8 cellular contexts compared by ENCODE assay signal in genomic region chr5:160506006-160507004, GRCh38.
A peak's percentile ranks its signal among the peaks of the same experiment; 100 is the strongest.
DNase-seq lines count a peak whose midpoint lies in the region; ATAC-seq and TF ChIP-seq lines count a peak whose summit lies in the region.

No MANE protein-coding gene starts in this region.

- H3K4me3 ChIP-seq in DND-41 (ENCODE audit: low read depth in 1 of 2, low read length in 2 of 2) (no peak overlapping the region; a peak in 1 of 4 replicates), fibroblast of the aortic adventitia (ENCODE audit: low read depth, low read length) (no peak overlapping the region), smooth muscle cell (no peak overlapping the region)

- peak overlapping the region; percentile 70 for H3K27ac ChIP-seq in DND-41 (ENCODE audit: low read length)
- H3K27ac ChIP-seq in smooth muscle cell (ENCODE audit: low read depth), result peak overlapping the region; percentile 85

- H4K20me1 ChIP-seq in DND-41 (ENCODE audit: insufficient read depth, low read length), result no peaks in the 10 kb centered on the region
- H4K20me1 ChIP-seq in smooth muscle cell (ENCODE audit: low read depth), result no peaks in the 10 kb centered on the region

- no peaks in the 10 kb centered on the region for H3K36me3 ChIP-seq in DND-41 (ENCODE audit: insufficient read depth, low read length)
- no peaks in the 10 kb centered on the region for H3K36me3 ChIP-seq in smooth muscle cell (ENCODE audit: low read depth)

- H3K27me3 ChIP-seq in DND-41 (ENCODE audit: insufficient read depth, low read length, poor library complexity), result no peaks in the 10 kb centered on the region
- no peaks in the 10 kb centered on the region for H3K27me3 ChIP-seq in smooth muscle cell (ENCODE audit: low read depth)

- no peak for TF ChIP-seq CTCF in DND-41 (IDR thresholded peaks at IDR 0.05; ENCODE audit: borderline replicate concordance, extremely low read depth, low read length, poor library complexity, severe bottlenecking)
- no peak for TF ChIP-seq CTCF in fibroblast of the aortic adventitia (IDR thresholded peaks at IDR 0.05; ENCODE audit: insufficient read depth, low read length)
- no peak for TF ChIP-seq CTCF in smooth muscle cell (IDR thresholded peaks at IDR 0.05; ENCODE audit: borderline replicate concordance, insufficient read depth, poor library complexity, severe bottlenecking)

- H3K79me2 ChIP-seq in DND-41 (ENCODE audit: insufficient read depth, low read length) (no peaks in the 10 kb centered on the region), smooth muscle cell (ENCODE audit: low read depth) (no peaks in the 10 kb centered on the region)

- peak overlapping the region; percentile 69 for H2AFZ ChIP-seq in DND-41 (ENCODE audit: low read depth, low read length)
- H2AFZ ChIP-seq in smooth muscle cell (ENCODE audit: low read depth), result peak overlapping the region; percentile 81

- 81% methylated on average over 18 of the region's 18 CpGs for WGBS in smooth muscle cell (ENCODE audit: low lambda C conversion rate)

- H3F3A ChIP-seq in smooth muscle cell (ENCODE audit: low read depth), result peaks cover 7% of the 10 kb centered on the region

- peak overlapping the region; percentile 28 for H3K9ac ChIP-seq in DND-41 (ENCODE audit: low read depth, low read length)
- H3K9ac ChIP-seq in smooth muscle cell (ENCODE audit: low read depth), result no peak overlapping the region

- ATAC-seq in DND-41 (ENCODE audit: insufficient read depth, low read depth) (peak; percentile 86), GM21360 (IDR thresholded peaks at IDR 0.05; ENCODE audit: unreplicated experiment) (peak; percentile 59), HG03558 (IDR thresholded peaks at IDR 0.05; ENCODE audit: extremely low read depth, unreplicated experiment) (peak; percentile 67)

- DNase-seq in DND-41 (peak; percentile 81), fibroblast of the aortic adventitia (ENCODE audit: low read depth) (peak; percentile 64), smooth muscle cell (lab: John Stamatoyannopoulos, UW; ENCODE audit: unreplicated experiment) (no peak), SK-N-DZ (ENCODE audit: low spot score) (no peak), NCI-H1436 (lab: John Stamatoyannopoulos, UW) (no peak)
- peak; percentile 60 for DNase-seq in activated CD8-positive, alpha-beta memory T cell treated with anti-CD3 and anti-CD28 coated beads, Interleukin-2, amount 50 U/mL, for 4 hours

- H3K4me2 ChIP-seq in DND-41 (ENCODE audit: insufficient read depth, low read length), result peak overlapping the region; percentile 35
- H3K4me2 ChIP-seq in smooth muscle cell, result no peak overlapping the region

- H3K4me1 ChIP-seq in DND-41 (ENCODE audit: insufficient read depth, low read length) (peaks cover 58% of the 10 kb centered on the region), smooth muscle cell (ENCODE audit: low read depth) (no peaks in the 10 kb centered on the region)

- H3K9me3 ChIP-seq in DND-41 (ENCODE audit: insufficient read depth, low read length, severe bottlenecking) (no peaks in the 10 kb centered on the region), smooth muscle cell (replicated peaks; ENCODE audit: low read depth) (no peaks in the 10 kb centered on the region)

Comparison
In these comparisons a context has a peak if more than half of its experiments do, and no peak if none do; other contexts are left out.
1. DNase-seq: peak in DND-41 (single experiment), activated CD8-positive, alpha-beta memory T cell treated with anti-CD3 and anti-CD28 coated beads, Interleukin-2, amount 50 U/mL, for 4 hours (single experiment) and fibroblast of the aortic adventitia (single experiment); none in smooth muscle cell (single experiment), SK-N-DZ (single experiment) and NCI-H1436 (single experiment).
2. Peak in every context shown above with its lines, with median percentiles within 50 percentile points of each other: ATAC-seq.